24 cellular contexts compared by ENCODE assay signal in the genomic region with DNA sequence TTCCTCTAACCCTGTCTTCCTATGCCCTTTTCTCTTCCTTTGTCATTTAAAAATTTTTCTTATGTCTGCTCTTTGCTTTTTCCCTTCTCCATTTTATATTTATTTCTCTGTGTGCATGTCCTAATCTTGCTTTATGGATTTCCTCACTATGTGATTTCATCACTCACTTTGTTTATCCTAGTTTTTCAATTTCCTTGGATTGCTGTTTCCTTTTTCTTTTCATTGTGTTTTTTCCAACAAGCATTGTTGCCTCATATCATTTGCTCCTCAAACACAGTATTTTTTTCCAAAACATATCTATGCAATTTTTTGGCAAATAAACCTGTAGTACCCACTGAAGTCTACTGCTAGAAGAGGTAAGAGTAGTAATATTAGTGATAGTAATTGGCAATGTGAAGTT.
DNase-seq lines count a peak whose midpoint lies in the region; ATAC-seq and TF ChIP-seq lines count a peak whose summit lies in the region.
"Had no signal": no experiment of that assay in that cellular context is flagged by ENCODE, and none has a peak within 500 bp of the region (broad histone marks: within the 10 kb centered on the region; RNA-seq: fewer than 3 reads in every experiment).

No MANE protein-coding gene starts in this region.

- intact Hi-C loops in stomach (cut with DNase I; ENCODE audit: low total_unique reads) (loop anchor here (10.0 kb wide), 1 partner anchor 204 kb away; no protein-coding TSS in a partner anchor), CD14-positive monocyte (cut with micrococcal nuclease) (no loop called here)
- intact Hi-C loops in activated T-helper 2 cell treated with anti-CD3 and anti-CD28 coated beads, Interferon-gamma antibody, Interleukin-2, Interleukin-4, amounts not matched to agents 10 μg/mL and 5 μg/mL and 100 μg/mL, durations not matched to agents 14 hours and 24 hours and 36 hours (cut with micrococcal nuclease), result no loop called here

- H3K27me3 ChIP-seq in stomach (no peaks in the 10 kb centered on the region), smooth muscle cell (ENCODE audit: low read depth) (peaks cover 12% of the 10 kb centered on the region)
- H3K27me3 ChIP-seq: gastroesophageal sphincter had no signal

- H3K36me3 ChIP-seq in stomach (no peaks in the 10 kb centered on the region), smooth muscle cell (ENCODE audit: low read depth) (no peaks in the 10 kb centered on the region)
- H3K36me3 ChIP-seq: gastroesophageal sphincter, lower lobe of right lung had no signal

- TF ChIP-seq EP300 in stomach (IDR thresholded peaks at IDR 0.05), result no peak

- H3K9me3 Mint-ChIP-seq in chondrocyte (ENCODE audit: low read depth) (no peaks in the 10 kb centered on the region), CD14-positive monocyte (peaks cover 0 to 7% (median 0%) of the 10 kb centered on the region in 7 donors)
- H3K9me3 Mint-ChIP-seq in activated T-helper 2 cell treated with anti-CD3 and anti-CD28 coated beads, Interferon-gamma antibody, Interleukin-2, Interleukin-4, amounts not matched to agents 10 μg/mL and 5 μg/mL and 100 μg/mL, durations not matched to agents 14 hours and 24 hours and 36 hours, result no peaks in the 10 kb centered on the region
- H3K9me3 Mint-ChIP-seq: activated T-cell treated with anti-CD3 and anti-CD28 coated beads, Interleukin-2, amount 50 U/mL, for 4 hours; dendritic cell treated with granulocyte-macrophage colony-stimulating factor and Interleukin-4, amounts not matched to agents 40 ng/mL and 50 ng/mL, for 4 days had no signal

- H3K4me1 ChIP-seq in stomach, result no peaks in the 10 kb centered on the region
- H3K4me1 ChIP-seq in smooth muscle cell (ENCODE audit: low read depth), result no peaks in the 10 kb centered on the region
- H3K4me1 ChIP-seq: gastroesophageal sphincter, lower lobe of right lung, parathyroid adenoma had no signal

- H3K27ac Mint-ChIP-seq in chondrocyte (ENCODE audit: unreplicated experiment), result peak overlapping the region; percentile 7
- no peak overlapping the region for H3K27ac Mint-ChIP-seq in CD14-positive monocyte
- no peak overlapping the region for H3K27ac Mint-ChIP-seq in activated T-helper 2 cell treated with anti-CD3 and anti-CD28 coated beads, Interferon-gamma antibody, Interleukin-2, Interleukin-4, amounts not matched to agents 10 μg/mL and 5 μg/mL and 100 μg/mL, durations not matched to agents 14 hours and 24 hours and 36 hours
- H3K27ac Mint-ChIP-seq: CD4-positive, CD25-positive, alpha-beta regulatory T cell; dendritic cell treated with granulocyte-macrophage colony-stimulating factor and Interleukin-4, amounts not matched to agents 40 ng/mL and 50 ng/mL, for 4 days had no signal

- no peak overlapping the region for H3K4me3 Mint-ChIP-seq in chondrocyte (ENCODE audit: unreplicated experiment)
- no peak overlapping the region for H3K4me3 Mint-ChIP-seq in CD14-positive monocyte
- H3K4me3 Mint-ChIP-seq in activated T-helper 2 cell treated with anti-CD3 and anti-CD28 coated beads, Interferon-gamma antibody, Interleukin-2, Interleukin-4, amounts not matched to agents 10 μg/mL and 5 μg/mL and 100 μg/mL, durations not matched to agents 14 hours and 24 hours and 36 hours (ENCODE audit: low read depth), result no peak overlapping the region
- H3K4me3 Mint-ChIP-seq: activated T-cell treated with anti-CD3 and anti-CD28 coated beads, Interleukin-2, amount 50 U/mL, for 4 hours; CD4-positive, CD25-positive, alpha-beta regulatory T cell; dendritic cell treated with granulocyte-macrophage colony-stimulating factor and Interleukin-4, amounts not matched to agents 40 ng/mL and 50 ng/mL, for 4 days had no signal

- TF ChIP-seq POLR2A in stomach (IDR thresholded peaks at IDR 0.05), result no peak

- H3K4me3 ChIP-seq in fibroblast of the aortic adventitia (ENCODE audit: low read depth, low read length) (no peak overlapping the region), stomach (no peak overlapping the region), smooth muscle cell (no peak overlapping the region)
- H3K4me3 ChIP-seq: gastroesophageal sphincter, lower lobe of right lung had no signal

- H4K20me1 ChIP-seq in smooth muscle cell (ENCODE audit: low read depth), result no peaks in the 10 kb centered on the region

- no peak for TF ChIP-seq CTCF in chondrocyte (IDR thresholded peaks at IDR 0.05)
- no peak for TF ChIP-seq CTCF in fibroblast of the aortic adventitia (IDR thresholded peaks at IDR 0.05; ENCODE audit: insufficient read depth, low read length)
- TF ChIP-seq CTCF in stomach (IDR thresholded peaks at IDR 0.05), result no peak
- no peak for TF ChIP-seq CTCF in CD14-positive monocyte (IDR thresholded peaks at IDR 0.05)
- no peak for TF ChIP-seq CTCF in smooth muscle cell (IDR thresholded peaks at IDR 0.05; ENCODE audit: borderline replicate concordance, insufficient read depth, poor library complexity, severe bottlenecking)

- H3K79me2 ChIP-seq in smooth muscle cell (ENCODE audit: low read depth), result no peaks in the 10 kb centered on the region
- H3K79me2 ChIP-seq: parathyroid adenoma had no signal

- no peaks in the 10 kb centered on the region for H3F3A ChIP-seq in smooth muscle cell (ENCODE audit: low read depth)

- H3K9me3 ChIP-seq in stomach (no peaks in the 10 kb centered on the region), smooth muscle cell (replicated peaks; ENCODE audit: low read depth) (no peaks in the 10 kb centered on the region)
- H3K9me3 ChIP-seq: gastroesophageal sphincter, lower lobe of right lung had no signal

- H3K27me3 Mint-ChIP-seq in chondrocyte (ENCODE audit: low read depth) (peaks cover 18% of the 10 kb centered on the region), CD14-positive monocyte (ENCODE audit: low read depth in 3 of 3) (peaks cover 3 to 4% (median 4%) of the 10 kb centered on the region in 3 donors)
- H3K27me3 Mint-ChIP-seq in activated T-helper 2 cell treated with anti-CD3 and anti-CD28 coated beads, Interferon-gamma antibody, Interleukin-2, Interleukin-4, amounts not matched to agents 10 μg/mL and 5 μg/mL and 100 μg/mL, durations not matched to agents 14 hours and 24 hours and 36 hours (ENCODE audit: low read depth), result no peaks in the 10 kb centered on the region

- DNase-seq in HCEC 1CT, result peak; percentile 48
- no peak for DNase-seq in chondrocyte (ENCODE audit: low spot score)
- DNase-seq in fibroblast of the aortic adventitia (ENCODE audit: low read depth), result peak; percentile 69
- no peak for DNase-seq in stomach
- DNase-seq in CD14-positive monocyte (ENCODE audit: low spot score), result no peak
- DNase-seq in smooth muscle cell (lab: John Stamatoyannopoulos, UW; ENCODE audit: unreplicated experiment), result no peak
- no peak for DNase-seq in activated T-helper 2 cell treated with anti-CD3 and anti-CD28 coated beads, Interferon-gamma antibody, Interleukin-2, Interleukin-4, amounts not matched to agents 10 μg/mL and 5 μg/mL and 100 μg/mL, durations not matched to agents 14 hours and 24 hours and 36 hours (ENCODE audit: low spot score)
- DNase-seq: activated CD4-positive, alpha-beta T cell treated with anti-CD3 and anti-CD28 coated beads for 4 hours; activated naive CD4-positive, alpha-beta T cell treated with Interleukin-2 at 50 U/mL for 16 hours; activated T-cell treated with anti-CD3 and anti-CD28 coated beads, Interleukin-2, amount 50 U/mL, for 4 hours; amygdala; CD4-positive, CD25-positive, alpha-beta regulatory T cell; islet precursor cell; lower lobe of right lung; NCI-H1417; NCI-H2081 treated with DMSO at 0.1 percent for 48 hours; NCI-H446 treated with DMSO at 0.1 percent for 48 hours; right cardiac atrium; stimulated activated CD8-positive, alpha-beta memory T cell treated with anti-CD3 and anti-CD28 coated beads, Interleukin-4, amount 100 ng/mL, for 48 hours; T-helper 2 cell had no signal

- H2AFZ ChIP-seq in smooth muscle cell (ENCODE audit: low read depth), result no peak overlapping the region
- H2AFZ ChIP-seq: parathyroid adenoma had no signal

- H3K4me2 ChIP-seq in smooth muscle cell, result no peak overlapping the region

- H3K27ac ChIP-seq in stomach (peak overlapping the region in 3 of 5 donors; percentile 42 to 46 (median 44)), smooth muscle cell (ENCODE audit: low read depth) (no peak overlapping the region)
- H3K27ac ChIP-seq: parathyroid adenoma had no signal

- ATAC-seq in GM19023 (IDR thresholded peaks at IDR 0.05; ENCODE audit: unreplicated experiment), result no peak
- ATAC-seq: activated T-cell treated with anti-CD3 and anti-CD28 coated beads, Interleukin-2, amount 50 U/mL, for 4 hours had no signal

- H3K36me3 Mint-ChIP-seq in chondrocyte (ENCODE audit: low read depth) (no peaks in the 10 kb centered on the region), CD14-positive monocyte (no peaks in the 10 kb centered on the region)
- H3K36me3 Mint-ChIP-seq in activated T-helper 2 cell treated with anti-CD3 and anti-CD28 coated beads, Interferon-gamma antibody, Interleukin-2, Interleukin-4, amounts not matched to agents 10 μg/mL and 5 μg/mL and 100 μg/mL, durations not matched to agents 14 hours and 24 hours and 36 hours (ENCODE audit: low read depth), result no peaks in the 10 kb centered on the region
- H3K36me3 Mint-ChIP-seq: CD4-positive, CD25-positive, alpha-beta regulatory T cell had no signal

- no peak overlapping the region for H3K9ac ChIP-seq in smooth muscle cell (ENCODE audit: low read depth)
- H3K9ac ChIP-seq: parathyroid adenoma had no signal

- peaks cover 27% of the 10 kb centered on the region for H3K4me1 Mint-ChIP-seq in chondrocyte (ENCODE audit: low read depth)
- H3K4me1 Mint-ChIP-seq in CD14-positive monocyte, result no peaks in the 10 kb centered on the region
- H3K4me1 Mint-ChIP-seq in activated T-helper 2 cell treated with anti-CD3 and anti-CD28 coated beads, Interferon-gamma antibody, Interleukin-2, Interleukin-4, amounts not matched to agents 10 μg/mL and 5 μg/mL and 100 μg/mL, durations not matched to agents 14 hours and 24 hours and 36 hours (ENCODE audit: low read depth), result no peaks in the 10 kb centered on the region
- H3K4me1 Mint-ChIP-seq: CD4-positive, CD25-positive, alpha-beta regulatory T cell had no signal

Comparison
In these comparisons a context has a peak if more than half of its experiments do, and no peak if none do; other contexts are left out.
1. DNase-seq: peak in HCEC 1CT (single experiment) and fibroblast of the aortic adventitia (single experiment); none in chondrocyte (single experiment), stomach (single experiment), CD14-positive monocyte (single experiment), smooth muscle cell (single experiment) and activated T-helper 2 cell treated with anti-CD3 and anti-CD28 coated beads, Interferon-gamma antibody, Interleukin-2, Interleukin-4, amounts not matched to agents 10 μg/mL and 5 μg/mL and 100 μg/mL, durations not matched to agents 14 hours and 24 hours and 36 hours (single experiment).